ENCODE assay signal across 2 cellular contexts in the genomic region with DNA sequence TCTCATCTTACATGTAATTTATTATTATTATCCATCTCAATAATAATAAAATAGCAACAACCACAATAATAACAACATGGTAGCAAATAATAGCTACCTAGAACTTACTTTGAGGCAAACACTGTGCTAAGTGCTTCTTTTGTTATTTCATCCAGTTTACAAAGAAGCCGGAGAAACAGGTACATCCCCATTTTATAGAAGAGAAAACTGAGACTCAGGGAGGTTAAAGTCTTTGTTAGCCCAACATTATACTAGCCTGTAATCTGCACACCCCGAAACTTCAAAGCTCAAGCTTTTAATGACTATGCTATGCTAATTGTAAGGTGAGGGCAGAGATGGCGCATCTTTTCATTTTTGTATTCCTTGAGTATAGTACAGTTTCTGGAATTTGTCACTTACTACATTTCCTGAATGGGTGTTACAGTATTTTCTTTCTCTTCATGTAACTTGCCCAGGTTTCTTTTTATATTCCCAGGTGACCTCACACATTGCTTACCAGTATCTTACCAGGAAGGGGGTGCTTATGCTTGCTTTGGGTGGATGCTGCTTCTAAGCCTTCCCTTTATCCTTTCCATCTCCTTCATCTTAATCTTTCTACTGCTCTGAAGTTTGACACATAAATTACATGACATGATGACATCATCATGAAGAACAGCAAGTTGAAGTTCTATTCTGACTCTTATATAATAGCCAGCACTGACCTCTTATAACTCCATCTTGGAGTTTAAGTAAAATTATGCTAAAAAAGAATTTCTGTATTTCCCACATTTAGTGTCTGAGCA.
TF ChIP-seq lines count a peak whose summit lies in the region.

No MANE protein-coding gene starts in this region.

TF ChIP-seq in HEK293T, 16 proteins besides CTCF, POLR2A, EP300 and RAD21:
- TF ChIP-seq NFRKB (IDR thresholded peaks at IDR 0.05) (no peak), FOXM1 (IDR thresholded peaks at IDR 0.05; ENCODE audit: borderline replicate concordance) (no peak), ARNT (IDR thresholded peaks at IDR 0.05) (no peak), PKNOX1 (IDR thresholded peaks at IDR 0.05) (0 out of 2 replicates have a peak, but pooled peaks have one; percentile 19)
TF ChIP-seq in HEK293T: peak in this region for 1.

TF ChIP-seq in K562, 482 proteins besides CTCF, POLR2A, EP300 and RAD21 (continues in another document):
- TF ChIP-seq SIX5 (IDR thresholded peaks at IDR 0.05; ENCODE audit: borderline replicate concordance in 1 of 2, insufficient read depth in 1 of 2, low read depth in 1 of 2, low read length in 2 of 2), result no peak
- no peak for TF ChIP-seq MCM3 (IDR thresholded peaks at IDR 0.05)
- TF ChIP-seq MEIS2 (IDR thresholded peaks at IDR 0.05; ENCODE audit: partially characterized antibody), result peak; percentile 20
- TF ChIP-seq, protein P1, sequence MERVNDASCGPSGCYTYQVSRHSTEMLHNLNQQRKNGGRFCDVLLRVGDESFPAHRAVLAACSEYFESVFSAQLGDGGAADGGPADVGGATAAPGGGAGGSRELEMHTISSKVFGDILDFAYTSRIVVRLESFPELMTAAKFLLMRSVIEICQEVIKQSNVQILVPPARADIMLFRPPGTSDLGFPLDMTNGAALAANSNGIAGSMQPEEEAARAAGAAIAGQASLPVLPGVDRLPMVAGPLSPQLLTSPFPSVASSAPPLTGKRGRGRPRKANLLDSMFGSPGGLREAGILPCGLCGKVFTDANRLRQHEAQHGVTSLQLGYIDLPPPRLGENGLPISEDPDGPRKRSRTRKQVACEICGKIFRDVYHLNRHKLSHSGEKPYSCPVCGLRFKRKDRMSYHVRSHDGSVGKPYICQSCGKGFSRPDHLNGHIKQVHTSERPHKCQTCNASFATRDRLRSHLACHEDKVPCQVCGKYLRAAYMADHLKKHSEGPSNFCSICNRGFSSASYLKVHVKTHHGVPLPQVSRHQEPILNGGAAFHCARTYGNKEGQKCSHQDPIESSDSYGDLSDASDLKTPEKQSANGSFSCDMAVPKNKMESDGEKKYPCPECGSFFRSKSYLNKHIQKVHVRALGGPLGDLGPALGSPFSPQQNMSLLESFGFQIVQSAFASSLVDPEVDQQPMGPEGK (CRISPR knock-in tag; IDR thresholded peaks at IDR 0.05; ENCODE audit: borderline replicate concordance), result no peak
- TF ChIP-seq NCOA6 (IDR thresholded peaks at IDR 0.05), result no peak
- no peak for TF ChIP-seq HNRNPH1 (optimal IDR thresholded peaks at IDR 0.05; ENCODE audit: low read depth, low read length)
- no peak for TF ChIP-seq ZZZ3 (IDR thresholded peaks at IDR 0.05)
- TF ChIP-seq GATAD2B (IDR thresholded peaks at IDR 0.05; ENCODE audit: borderline replicate concordance), result no peak
- no peak for TF ChIP-seq KLF16 (IDR thresholded peaks at IDR 0.05)
- no peak for TF ChIP-seq ZNF586 (CRISPR knock-in tag; conservative IDR thresholded peaks at IDR 0.05)
- TF ChIP-seq LARP7 (IDR thresholded peaks at IDR 0.05), result no peak
- TF ChIP-seq HNRNPUL1 (IDR thresholded peaks at IDR 0.05; ENCODE audit: low read length), result no peak
- TF ChIP-seq, protein P2, sequence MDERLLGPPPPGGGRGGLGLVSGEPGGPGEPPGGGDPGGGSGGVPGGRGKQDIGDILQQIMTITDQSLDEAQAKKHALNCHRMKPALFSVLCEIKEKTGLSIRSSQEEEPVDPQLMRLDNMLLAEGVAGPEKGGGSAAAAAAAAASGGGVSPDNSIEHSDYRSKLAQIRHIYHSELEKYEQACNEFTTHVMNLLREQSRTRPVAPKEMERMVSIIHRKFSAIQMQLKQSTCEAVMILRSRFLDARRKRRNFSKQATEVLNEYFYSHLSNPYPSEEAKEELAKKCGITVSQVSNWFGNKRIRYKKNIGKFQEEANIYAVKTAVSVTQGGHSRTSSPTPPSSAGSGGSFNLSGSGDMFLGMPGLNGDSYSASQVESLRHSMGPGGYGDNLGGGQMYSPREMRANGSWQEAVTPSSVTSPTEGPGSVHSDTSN (CRISPR knock-in tag; IDR thresholded peaks at IDR 0.05; ENCODE audit: low read depth), result no peak
- TF ChIP-seq, protein P2 (tag; conservative IDR thresholded peaks at IDR 0.05; ENCODE audit: low read depth), result peak; percentile 29; the same call in 1 of the 2 replicates
- no peak for TF ChIP-seq HSF4 (CRISPR knock-in tag; IDR thresholded peaks at IDR 0.05; ENCODE audit: borderline replicate concordance)
- TF ChIP-seq, protein P3, sequence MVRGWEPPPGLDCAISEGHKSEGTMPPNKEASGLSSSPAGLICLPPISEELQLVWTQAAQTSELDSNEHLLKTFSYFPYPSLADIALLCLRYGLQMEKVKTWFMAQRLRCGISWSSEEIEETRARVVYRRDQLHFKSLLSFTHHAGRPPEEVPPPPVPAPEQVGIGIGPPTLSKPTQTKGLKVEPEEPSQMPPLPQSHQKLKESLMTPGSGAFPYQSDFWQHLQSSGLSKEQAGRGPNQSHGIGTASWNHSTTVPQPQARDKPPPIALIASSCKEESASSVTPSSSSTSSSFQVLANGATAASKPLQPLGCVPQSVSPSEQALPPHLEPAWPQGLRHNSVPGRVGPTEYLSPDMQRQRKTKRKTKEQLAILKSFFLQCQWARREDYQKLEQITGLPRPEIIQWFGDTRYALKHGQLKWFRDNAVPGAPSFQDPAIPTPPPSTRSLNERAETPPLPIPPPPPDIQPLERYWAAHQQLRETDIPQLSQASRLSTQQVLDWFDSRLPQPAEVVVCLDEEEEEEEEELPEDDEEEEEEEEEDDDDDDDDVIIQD (CRISPR knock-in tag; IDR thresholded peaks at IDR 0.05), result no peak
- TF ChIP-seq, protein P4, sequence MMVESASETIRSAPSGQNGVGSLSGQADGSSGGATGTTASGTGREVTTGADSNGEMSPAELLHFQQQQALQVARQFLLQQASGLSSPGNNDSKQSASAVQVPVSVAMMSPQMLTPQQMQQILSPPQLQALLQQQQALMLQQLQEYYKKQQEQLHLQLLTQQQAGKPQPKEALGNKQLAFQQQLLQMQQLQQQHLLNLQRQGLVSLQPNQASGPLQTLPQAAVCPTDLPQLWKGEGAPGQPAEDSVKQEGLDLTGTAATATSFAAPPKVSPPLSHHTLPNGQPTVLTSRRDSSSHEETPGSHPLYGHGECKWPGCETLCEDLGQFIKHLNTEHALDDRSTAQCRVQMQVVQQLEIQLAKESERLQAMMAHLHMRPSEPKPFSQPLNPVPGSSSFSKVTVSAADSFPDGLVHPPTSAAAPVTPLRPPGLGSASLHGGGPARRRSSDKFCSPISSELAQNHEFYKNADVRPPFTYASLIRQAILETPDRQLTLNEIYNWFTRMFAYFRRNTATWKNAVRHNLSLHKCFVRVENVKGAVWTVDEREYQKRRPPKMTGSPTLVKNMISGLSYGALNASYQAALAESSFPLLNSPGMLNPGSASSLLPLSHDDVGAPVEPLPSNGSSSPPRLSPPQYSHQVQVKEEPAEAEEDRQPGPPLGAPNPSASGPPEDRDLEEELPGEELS (CRISPR knock-in tag; IDR thresholded peaks at IDR 0.05; ENCODE audit: borderline replicate concordance), result no peak
- no peak for TF ChIP-seq FOXM1 (IDR thresholded peaks at IDR 0.05; ENCODE audit: low read depth)
- TF ChIP-seq FOXM1 (CRISPR knock-in tag; IDR thresholded peaks at IDR 0.05; ENCODE audit: low read depth), result no peak
- no peak for TF ChIP-seq DIDO1 (tag; IDR thresholded peaks at IDR 0.05; ENCODE audit: low read depth)
- no peak for TF ChIP-seq SMC3 (conservative IDR thresholded peaks at IDR 0.05; ENCODE audit: insufficient read depth, low read depth, low read length)
- no peak for TF ChIP-seq TAF1 (IDR thresholded peaks at IDR 0.05; ENCODE audit: control insufficient read depth, extremely low read depth, insufficient read depth, low read length, severe bottlenecking)
- TF ChIP-seq ATF7 (IDR thresholded peaks at IDR 0.05), result peak; percentile 22; the same call in 1 of the 2 replicates
- no peak for TF ChIP-seq FOS (IDR thresholded peaks at IDR 0.05; ENCODE audit: extremely low read depth, insufficient read length)
- TF ChIP-seq, protein P5, sequence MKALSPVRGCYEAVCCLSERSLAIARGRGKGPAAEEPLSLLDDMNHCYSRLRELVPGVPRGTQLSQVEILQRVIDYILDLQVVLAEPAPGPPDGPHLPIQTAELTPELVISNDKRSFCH (CRISPR knock-in tag; IDR thresholded peaks at IDR 0.05), result no peak
- TF ChIP-seq, protein P5 (tag; IDR thresholded peaks at IDR 0.05), result no peak
- TF ChIP-seq, protein P6, sequence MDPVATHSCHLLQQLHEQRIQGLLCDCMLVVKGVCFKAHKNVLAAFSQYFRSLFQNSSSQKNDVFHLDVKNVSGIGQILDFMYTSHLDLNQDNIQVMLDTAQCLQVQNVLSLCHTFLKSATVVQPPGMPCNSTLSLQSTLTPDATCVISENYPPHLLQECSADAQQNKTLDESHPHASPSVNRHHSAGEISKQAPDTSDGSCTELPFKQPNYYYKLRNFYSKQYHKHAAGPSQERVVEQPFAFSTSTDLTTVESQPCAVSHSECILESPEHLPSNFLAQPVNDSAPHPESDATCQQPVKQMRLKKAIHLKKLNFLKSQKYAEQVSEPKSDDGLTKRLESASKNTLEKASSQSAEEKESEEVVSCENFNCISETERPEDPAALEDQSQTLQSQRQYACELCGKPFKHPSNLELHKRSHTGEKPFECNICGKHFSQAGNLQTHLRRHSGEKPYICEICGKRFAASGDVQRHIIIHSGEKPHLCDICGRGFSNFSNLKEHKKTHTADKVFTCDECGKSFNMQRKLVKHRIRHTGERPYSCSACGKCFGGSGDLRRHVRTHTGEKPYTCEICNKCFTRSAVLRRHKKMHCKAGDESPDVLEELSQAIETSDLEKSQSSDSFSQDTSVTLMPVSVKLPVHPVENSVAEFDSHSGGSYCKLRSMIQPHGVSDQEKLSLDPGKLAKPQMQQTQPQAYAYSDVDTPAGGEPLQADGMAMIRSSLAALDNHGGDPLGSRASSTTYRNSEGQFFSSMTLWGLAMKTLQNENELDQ (CRISPR knock-in tag; IDR thresholded peaks at IDR 0.05; ENCODE audit: borderline replicate concordance), result no peak
- TF ChIP-seq TCF7 (IDR thresholded peaks at IDR 0.05; ENCODE audit: borderline replicate concordance), result no peak
- TF ChIP-seq BACH1 (tag; IDR thresholded peaks at IDR 0.05), result no peak
- no peak for TF ChIP-seq BRD9 (IDR thresholded peaks at IDR 0.05; ENCODE audit: low read depth, partially characterized antibody)
- TF ChIP-seq, protein P7, sequence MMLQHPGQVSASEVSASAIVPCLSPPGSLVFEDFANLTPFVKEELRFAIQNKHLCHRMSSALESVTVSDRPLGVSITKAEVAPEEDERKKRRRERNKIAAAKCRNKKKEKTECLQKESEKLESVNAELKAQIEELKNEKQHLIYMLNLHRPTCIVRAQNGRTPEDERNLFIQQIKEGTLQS (IDR thresholded peaks at IDR 0.05), result peak; percentile 89
- TF ChIP-seq, protein P7 (CRISPR knock-in tag; conservative IDR thresholded peaks at IDR 0.05), result no peak
- TF ChIP-seq NFIC (IDR thresholded peaks at IDR 0.05), result no peak
- TF ChIP-seq HCFC1 (IDR thresholded peaks at IDR 0.05; ENCODE audit: low read depth, low read length), result no peak
- TF ChIP-seq HMG20A (CRISPR knock-in tag; conservative IDR thresholded peaks at IDR 0.05), result no peak
- no peak for TF ChIP-seq ZNF146 (CRISPR knock-in tag; IDR thresholded peaks at IDR 0.05; ENCODE audit: unreplicated experiment)
- TF ChIP-seq KHSRP (IDR thresholded peaks at IDR 0.05), result no peak
- TF ChIP-seq, protein P8, sequence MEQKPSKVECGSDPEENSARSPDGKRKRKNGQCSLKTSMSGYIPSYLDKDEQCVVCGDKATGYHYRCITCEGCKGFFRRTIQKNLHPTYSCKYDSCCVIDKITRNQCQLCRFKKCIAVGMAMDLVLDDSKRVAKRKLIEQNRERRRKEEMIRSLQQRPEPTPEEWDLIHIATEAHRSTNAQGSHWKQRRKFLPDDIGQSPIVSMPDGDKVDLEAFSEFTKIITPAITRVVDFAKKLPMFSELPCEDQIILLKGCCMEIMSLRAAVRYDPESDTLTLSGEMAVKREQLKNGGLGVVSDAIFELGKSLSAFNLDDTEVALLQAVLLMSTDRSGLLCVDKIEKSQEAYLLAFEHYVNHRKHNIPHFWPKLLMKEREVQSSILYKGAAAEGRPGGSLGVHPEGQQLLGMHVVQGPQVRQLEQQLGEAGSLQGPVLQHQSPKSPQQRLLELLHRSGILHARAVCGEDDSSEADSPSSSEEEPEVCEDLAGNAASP (IDR thresholded peaks at IDR 0.05), result no peak
- peak; percentile 35; the same call in 1 of the 2 replicates for TF ChIP-seq BCOR (IDR thresholded peaks at IDR 0.05)
- no peak for TF ChIP-seq JUNB (CRISPR knock-in tag; conservative IDR thresholded peaks at IDR 0.05)
- TF ChIP-seq ZBTB7A (IDR thresholded peaks at IDR 0.05; ENCODE audit: borderline replicate concordance, control insufficient read depth, low read depth, low read length), result no peak
- no peak for TF ChIP-seq BRCA1 (IDR thresholded peaks at IDR 0.05)
- no peak for TF ChIP-seq BRCA1 (CRISPR knock-in tag; IDR thresholded peaks at IDR 0.05)
- no peak for TF ChIP-seq TRIM25 (IDR thresholded peaks at IDR 0.05; ENCODE audit: borderline replicate concordance)
- no peak for TF ChIP-seq CHD2 (IDR thresholded peaks at IDR 0.05; ENCODE audit: low read depth, low read length)
- no peak for TF ChIP-seq ARID1B (IDR thresholded peaks at IDR 0.05)
- TF ChIP-seq RBM25 (IDR thresholded peaks at IDR 0.05; ENCODE audit: low read depth, low read length, severe bottlenecking), result peak; percentile 88
- no peak for TF ChIP-seq POLR2AphosphoS5 (IDR thresholded peaks at IDR 0.05; ENCODE audit: control insufficient read depth, insufficient read depth, low read depth, low read length)
